ENCODE assay signal across 13 cellular contexts in genomic region chr17:15957206-15957605, GRCh38. TPM values are rescaled to one million over a fixed set of nuclear protein-coding genes. Genes with fewer than 3 reads are reported as not detected.
DNase-seq lines count a peak whose midpoint lies in the region; ATAC-seq, FAIRE-seq and TF ChIP-seq lines count a peak whose summit lies in the region.
"Had no signal": no experiment of that assay in that cellular context is flagged by ENCODE, and none has a peak within 500 bp of the region (broad histone marks: within the 10 kb centered on the region; RNA-seq: fewer than 3 reads in every experiment).

No MANE protein-coding gene starts in this region.

- POLR2A ChIA-PET in PC-9 (lab: Charles Lee; ENCODE audit: unreplicated experiment), result no interaction called here
- POLR2A ChIA-PET in GM12878 (lab: Charles Lee), result no interaction called here
- POLR2A ChIA-PET in A673 (lab: Charles Lee; ENCODE audit: low non-redundant PET), result no interaction called here

- H3K9me3 Mint-ChIP-seq in activated naive CD4-positive, alpha-beta T cell treated with anti-CD3 and anti-CD28 coated beads, Interleukin-2, amount 10 ng/mL, durations not matched to agents 7 days and 5 days, result no peaks in the 10 kb centered on the region
- H3K9me3 Mint-ChIP-seq in GM23338, result no peaks in the 10 kb centered on the region
- H3K9me3 Mint-ChIP-seq: H9, mesothelial cell of epicardium had no signal

- no peaks in the 10 kb centered on the region for H3K9me2 ChIP-seq in PC-9 (ENCODE audit: insufficient read depth)
- no peaks in the 10 kb centered on the region for H3K9me2 ChIP-seq in GM23338 (ENCODE audit: insufficient read depth)

- TSS peak; percentile 75 for BruUV-seq in PC-9 (replicated peaks; lab: Mats Ljungman, UMichigan)
- no TSS peak for BruUV-seq in GM12878 (replicated peaks; lab: Mats Ljungman, UMichigan)
- BruUV-seq in A673 (replicated peaks; lab: Mats Ljungman, UMichigan), result no TSS peak

- H3K4me1 ChIP-seq in PC-9 (replicated peaks; ENCODE audit: insufficient read depth) (peaks cover 60% of the 10 kb centered on the region), GM12878 (ENCODE audit: control insufficient read depth, insufficient read depth, low read length) (peaks cover 16% of the 10 kb centered on the region), GM23338 (ENCODE audit: insufficient read depth) (peaks cover 7% of the 10 kb centered on the region; the same call in 1 of the 2 replicates), A673 (ENCODE audit: insufficient read depth, low read length, poor library complexity, severe bottlenecking) (peaks cover 16% of the 10 kb centered on the region)

- no peak for TF ChIP-seq POLR2A in GM12878 (IDR thresholded peaks at IDR 0.05; ENCODE audit: low read depth, low read length)

- SMC1A ChIA-PET in GM12878 (lab: Charles Lee; ENCODE audit: uncharacterized antibody, unreplicated experiment), result no interaction called here

- H3K4me2 ChIP-seq in PC-9, result peak overlapping the region; percentile 50
- H3K4me2 ChIP-seq in GM12878 (ENCODE audit: control insufficient read depth, insufficient read depth), result no peak overlapping the region
- no peak overlapping the region for H3K4me2 ChIP-seq in GM23338

- no peak for TF ChIP-seq EP300 in GM12878 (IDR thresholded peaks at IDR 0.05; ENCODE audit: borderline replicate concordance in 1 of 2, control insufficient read depth in 1 of 2, low read depth in 2 of 2, low read length in 2 of 2)

- H3K9me3 ChIP-seq in PC-9 (ENCODE audit: insufficient read depth, low read depth) (no peaks in the 10 kb centered on the region), GM12878 (replicated peaks; ENCODE audit: control insufficient read depth, insufficient read depth, low read length) (no peaks in the 10 kb centered on the region), A673 (ENCODE audit: low read depth, low read length, poor library complexity, severe bottlenecking) (no peaks in the 10 kb centered on the region)

- H3K36me3 Mint-ChIP-seq in activated naive CD4-positive, alpha-beta T cell treated with anti-CD3 and anti-CD28 coated beads, Interleukin-2, amount 10 ng/mL, durations not matched to agents 7 days and 5 days, result no peaks in the 10 kb centered on the region
- H3K36me3 Mint-ChIP-seq in GM23338 (ENCODE audit: low read depth), result no peaks in the 10 kb centered on the region; the same call in 2 of the 3 replicates
- H3K36me3 Mint-ChIP-seq: mesothelial cell of epicardium had no signal

- H2AFZ ChIP-seq in PC-9 (no peak overlapping the region), GM12878 (ENCODE audit: control insufficient read depth, low read depth, low read length) (no peak overlapping the region), GM23338 (no peak overlapping the region)

- H3K36me3 ChIP-seq in PC-9 (ENCODE audit: low read depth), result no peaks in the 10 kb centered on the region
- no peaks in the 10 kb centered on the region for H3K36me3 ChIP-seq in GM12878 (ENCODE audit: control insufficient read depth in 2 of 2, insufficient read depth in 2 of 2, low read length in 1 of 2)
- H3K36me3 ChIP-seq in GM23338 (ENCODE audit: insufficient read depth), result no peaks in the 10 kb centered on the region
- H3K36me3 ChIP-seq in A673 (ENCODE audit: insufficient read depth, low read length, poor library complexity, severe bottlenecking), result no peaks in the 10 kb centered on the region

- 27% methylated on average over 6 of the region's 6 CpGs for WGBS in GM12878 (ENCODE audit: insufficient coverage, insufficient replicate concordance, low lambda C conversion rate, missing lambda C conversion rate)

- H3K27ac Mint-ChIP-seq in activated naive CD4-positive, alpha-beta T cell treated with anti-CD3 and anti-CD28 coated beads, Interleukin-2, amount 10 ng/mL, durations not matched to agents 7 days and 5 days, result no peak overlapping the region
- no peak overlapping the region for H3K27ac Mint-ChIP-seq in GM23338
- H3K27ac Mint-ChIP-seq: H9, mesothelial cell of epicardium had no signal

- H3K4me3 Mint-ChIP-seq in activated naive CD4-positive, alpha-beta T cell treated with anti-CD3 and anti-CD28 coated beads, Interleukin-2, amount 10 ng/mL, durations not matched to agents 7 days and 5 days, result no peak overlapping the region
- H3K4me3 Mint-ChIP-seq in GM23338, result no peak overlapping the region
- H3K4me3 Mint-ChIP-seq: mesothelial cell of epicardium had no signal

- H3K9ac ChIP-seq in GM12878 (ENCODE audit: control insufficient read depth, insufficient read depth, low read length), result no peak overlapping the region

- no peak for FAIRE-seq in GM12878 (lab: Jason Lieb, UNC)

- TF ChIP-seq RAD21 in GM12878 (IDR thresholded peaks at IDR 0.05; ENCODE audit: insufficient read depth, low read depth, low read length), result no peak

- H4K20me1 ChIP-seq in PC-9 (ENCODE audit: insufficient read depth) (no peaks in the 10 kb centered on the region), GM12878 (ENCODE audit: control insufficient read depth, insufficient read depth) (no peaks in the 10 kb centered on the region), GM23338 (replicated peaks; ENCODE audit: insufficient read depth) (no peaks in the 10 kb centered on the region)

- H3K27me3 ChIP-seq in PC-9 (ENCODE audit: insufficient read depth, low read depth), result no peaks in the 10 kb centered on the region
- H3K27me3 ChIP-seq in GM12878 (replicated peaks in 1 of 2; ENCODE audit: control insufficient read depth in 2 of 2, insufficient read depth in 2 of 2, low read length in 1 of 2), result peaks cover 0 to 3% of the 10 kb centered on the region in 2 experiments; a peak in 2 of 4 replicates
- H3K27me3 ChIP-seq in GM23338 (ENCODE audit: insufficient read depth), result no peaks in the 10 kb centered on the region
- H3K27me3 ChIP-seq in A673 (replicated peaks; ENCODE audit: insufficient read depth, low read depth, low read length, poor library complexity), result no peaks in the 10 kb centered on the region

- peak; percentile 51 for DNase-seq in activated naive CD4-positive, alpha-beta T cell treated with Interleukin-2 at 50 U/mL for 16 hours
- no peak for DNase-seq in activated naive CD4-positive, alpha-beta T cell treated with anti-CD3 and anti-CD28 coated beads, Interleukin-2, amount 10 ng/mL, durations not matched to agents 7 days and 5 days
- peak; percentile 66 to 80 for DNase-seq in PC-9
- DNase-seq in GM12878 (ENCODE audit: low read depth, low spot score), result no peak
- peak; percentile 33 to 41 for DNase-seq in stimulated activated CD4-positive, alpha-beta T cell treated with anti-CD3 and anti-CD28 coated beads, Interleukin-2, amount 100 ng/mL, for 24 hours
- no peak for DNase-seq in GM23338 (ENCODE audit: low spot score)
- DNase-seq in A673 (ENCODE audit: low spot score), result no peak
- DNase-seq: foreskin fibroblast, H9, MM.1S, NCI-H345 had no signal

- H3F3A ChIP-seq in PC-9 (ENCODE audit: insufficient read depth, low read depth), result peaks cover 66% of the 10 kb centered on the region
- H3F3A ChIP-seq in GM23338 (replicated peaks; ENCODE audit: low read depth), result no peaks in the 10 kb centered on the region

- no peak for TF ChIP-seq CTCF in PC-9 (conservative IDR thresholded peaks at IDR 0.05)
- TF ChIP-seq CTCF in GM12878 (IDR thresholded peaks at IDR 0.05 in 2 of 3, conservative IDR thresholded peaks at IDR 0.05 in 1 of 3; ENCODE audit: control insufficient read depth in 2 of 3, extremely low read depth in 1 of 3, insufficient read depth in 1 of 3, low read depth in 3 of 3, low read length in 3 of 3), result no peak
- no peak for TF ChIP-seq CTCF in GM23338 (conservative IDR thresholded peaks at IDR 0.05; ENCODE audit: low read depth in 2 of 2)
- TF ChIP-seq CTCF in A673 (conservative IDR thresholded peaks at IDR 0.05; ENCODE audit: low read depth, low read length), result no peak

- peak overlapping the region; percentile 99 for H3K27ac ChIP-seq in PC-9
- no peak overlapping the region for H3K27ac ChIP-seq in GM12878 (ENCODE audit: control insufficient read depth, insufficient read depth)
- H3K27ac ChIP-seq in GM23338 (ENCODE audit: low read depth), result no peak overlapping the region
- no peak overlapping the region for H3K27ac ChIP-seq in A673 (ENCODE audit: low read depth, low read length, poor library complexity, severe bottlenecking)

- ATAC-seq in GM12878, result peak; percentile 20
- no peak for ATAC-seq in GM23338
- no peak for ATAC-seq in HG03565 (IDR thresholded peaks at IDR 0.05; ENCODE audit: unreplicated experiment)

- H3K79me2 ChIP-seq in PC-9 (ENCODE audit: low read depth) (peaks cover 90% of the 10 kb centered on the region), GM12878 (ENCODE audit: control insufficient read depth, insufficient read depth, low read length) (no peaks in the 10 kb centered on the region), GM23338 (replicated peaks; ENCODE audit: insufficient read depth) (no peaks in the 10 kb centered on the region)

- CTCF ChIA-PET in activated naive CD4-positive, alpha-beta T cell treated with anti-CD3 and anti-CD28 coated beads, Interleukin-2, amount 10 ng/mL, durations not matched to agents 7 days and 5 days (lab: Charles Lee), result no interaction called here
- CTCF ChIA-PET in PC-9 (lab: Charles Lee), result interaction anchor here (0.7 to 1.6 kb wide), 3 partner anchors 8 to 83 kb away, joined by 3 to 5 read pairs (median 3); partner anchors contain the start of gene ADORA2B
- CTCF ChIA-PET in GM12878 (lab: Yijun Ruan, JAX), result interaction anchor here (0.6 kb wide), 1 partner anchor 1184 kb away, joined by 3 read pairs; no protein-coding TSS in a partner anchor
- CTCF ChIA-PET in A673 (lab: Charles Lee), result interaction anchor here (0.7 kb wide), 2 partner anchors 9 to 430 kb away, joined by 5 to 6 read pairs; no protein-coding TSS in a partner anchor

- H3K4me1 Mint-ChIP-seq in activated naive CD4-positive, alpha-beta T cell treated with anti-CD3 and anti-CD28 coated beads, Interleukin-2, amount 10 ng/mL, durations not matched to agents 7 days and 5 days, result peaks cover 28% of the 10 kb centered on the region
- peaks cover 31% of the 10 kb centered on the region for H3K4me1 Mint-ChIP-seq in GM23338

- RAD21 ChIA-PET in GM12878 (lab: Charles Lee; ENCODE audit: unreplicated experiment), result no interaction called here

- in situ Hi-C loops in GM12878 (cut with MboI), result no loop called here

- H3K27me3 Mint-ChIP-seq in activated naive CD4-positive, alpha-beta T cell treated with anti-CD3 and anti-CD28 coated beads, Interleukin-2, amount 10 ng/mL, durations not matched to agents 7 days and 5 days, result peaks cover 42% of the 10 kb centered on the region
- H3K27me3 Mint-ChIP-seq in GM23338 (ENCODE audit: insufficient read depth, low read depth, poor library complexity), result peaks cover 11% of the 10 kb centered on the region

- intact Hi-C loops in PC-9 (cut with micrococcal nuclease; ENCODE audit: unreplicated experiment), result loop anchor here (1.0 to 5.0 kb wide), 4 partner anchors 9 to 330 kb away; no protein-coding TSS in a partner anchor
- intact Hi-C loops in GM12878 (cut with micrococcal nuclease; ENCODE audit: unreplicated experiment), result no loop called here
- intact Hi-C loops in A673 (cut with micrococcal nuclease; ENCODE audit: unreplicated experiment), result no loop called here

- no peak overlapping the region for H3K4me3 ChIP-seq in PC-9
- H3K4me3 ChIP-seq in GM12878, result no peak overlapping the region
- H3K4me3 ChIP-seq in GM23338, result no peak overlapping the region
- no peak overlapping the region for H3K4me3 ChIP-seq in A673 (ENCODE audit: low read depth, low read length, poor library complexity, severe bottlenecking)

RNA-seq across cellular contexts. Expression of gene ADORA2B, which starts 12.3 kb away (rescaled TPM):
- 32.6 and 42.7 TPM in 2 replicates for total RNA-seq in PC-9 (2021)
- 0.29 and 0.44 TPM in 2 replicates for total RNA-seq in GM12878 (2013; cell fraction: nucleolus; rRNA removed)
- total RNA-seq in GM12878 (2014; rRNA removed), result 0.11 and 0.17 TPM in 2 replicates
- total RNA-seq in GM12878 (2014; rRNA removed; fragmentation: Illumina TruSeq; extraction: Trizol), result 0.14 and 0.22 TPM in 2 replicates
- total RNA-seq in GM12878 (2021), result 0.21 and 0.31 TPM in 2 replicates
- not detected for polyA plus RNA-seq in GM12878 (2011; ENCODE audit: low read depth)
- polyA plus RNA-seq in GM12878 (2011; rRNA removed), result 0.15 and 0.19 TPM in 2 replicates
- 0.27 and 0.28 TPM in 2 replicates for polyA plus RNA-seq in GM12878 (2011; cell fraction: cytosol; rRNA removed)
- 0.06 TPM in 1 of 2 replicates, not detected in the other for polyA plus RNA-seq in GM12878 (2011; cell fraction: nucleus; rRNA removed)
- 0.28 TPM in 1 of 2 replicates, not detected in the other for polyA plus RNA-seq in GM12878 (2012)
- polyA plus RNA-seq in GM12878 (2014; fragmentation: Illumina TruSeq; extraction: Trizol), result 0.09 TPM in 1 of 2 replicates, not detected in the other
- under 1 TPM; 0.13 to 0.16 TPM for polyA plus RNA-seq in GM12878 (2014; fragmentation: Nextera tagmentation; extraction: Ambion mirVana)
- polyA plus RNA-seq in GM12878 (2014; rRNA removed), result 0.05 and 0.11 TPM in 2 replicates
- under 1 TPM; 0.35 to 0.42 TPM for polyA plus RNA-seq in GM12878 (2016; fragmentation: Nextera tagmentation; extraction: Ambion mirVana)
- 0.26 and 0.37 TPM in 2 replicates for polyA minus RNA-seq in GM12878 (2011; rRNA and poly(A)+ RNA removed)
- not detected in 2 replicates for polyA minus RNA-seq in GM12878 (2011; cell fraction: cytosol; rRNA and poly(A)+ RNA removed)
- polyA minus RNA-seq in GM12878 (2011; cell fraction: nucleus; rRNA and poly(A)+ RNA removed), result 0.24 TPM in 1 of 2 replicates, not detected in the other
- 7.9 and 13.1 TPM in 2 replicates for total RNA-seq in GM23338 (2014; rRNA removed; shearing (Covaris generic))
- polyA plus RNA-seq in GM23338 (2016; fragmentation: Nextera tagmentation; extraction: Ambion mirVana), result 2.7 and 3.3 TPM in 2 replicates
- 3.9 and 5.9 TPM in 2 replicates for total RNA-seq in A673 (2021)

RNA-seq across cellular contexts. Expression of gene ZSWIM7, which starts 42.3 kb away (rescaled TPM):
- total RNA-seq in PC-9 (2021) (13.0 and 19.1 TPM in 2 replicates), GM12878 (2014; rRNA removed) (10.5 and 10.8 TPM in 2 replicates), GM12878 (2014; rRNA removed; fragmentation: Illumina TruSeq; extraction: Trizol) (5.9 and 7.1 TPM in 2 replicates), GM12878 (2021) (8.2 and 8.6 TPM in 2 replicates), A673 (2021) (28.7 and 39.8 TPM in 2 replicates)
- 1.5 and 3.7 TPM in 2 replicates for total RNA-seq in GM12878 (2013; cell fraction: nucleolus; rRNA removed)
- 9.2 TPM for polyA plus RNA-seq in GM12878 (2011; ENCODE audit: low read depth)
- polyA plus RNA-seq in GM12878 (2011; rRNA removed) (9.8 and 10.7 TPM in 2 replicates), GM12878 (2014; fragmentation: Illumina TruSeq; extraction: Trizol) (7.0 and 11.2 TPM in 2 replicates), GM12878 (2014; fragmentation: Nextera tagmentation; extraction: Ambion mirVana) (1 to 10 TPM; 7.2 to 9.2 TPM), GM12878 (2014; rRNA removed) (14.6 and 17.9 TPM in 2 replicates), GM12878 (2016; fragmentation: Nextera tagmentation; extraction: Ambion mirVana) (10 to 100 TPM; 25.8 to 26.6 TPM), GM23338 (2016; fragmentation: Nextera tagmentation; extraction: Ambion mirVana) (48.0 and 50.4 TPM in 2 replicates)
- polyA plus RNA-seq in GM12878 (2011; cell fraction: cytosol; rRNA removed), result 9.8 and 11.7 TPM in 2 replicates
- polyA plus RNA-seq in GM12878 (2011; cell fraction: nucleus; rRNA removed), result 4.5 and 6.3 TPM in 2 replicates
- 3.6 and 7.4 TPM in 2 replicates for polyA plus RNA-seq in GM12878 (2012)
- polyA minus RNA-seq in GM12878 (2011; rRNA and poly(A)+ RNA removed), result 2.6 and 3.7 TPM in 2 replicates
- 2.5 TPM in 1 of 2 replicates, not detected in the other for polyA minus RNA-seq in GM12878 (2011; cell fraction: cytosol; rRNA and poly(A)+ RNA removed)
- 0.86 and 0.97 TPM in 2 replicates for polyA minus RNA-seq in GM12878 (2011; cell fraction: nucleus; rRNA and poly(A)+ RNA removed)
- total RNA-seq in GM23338 (2014; rRNA removed; shearing (Covaris generic)), result 16.3 and 17.5 TPM in 2 replicates

RNA-seq across cellular contexts. Expression of gene TTC19, which starts 42.4 kb away (rescaled TPM):
- total RNA-seq in PC-9 (2021), result 53.5 and 74.7 TPM in 2 replicates
- 60.1 and 66.5 TPM in 2 replicates for total RNA-seq in GM12878 (2013; cell fraction: nucleolus; rRNA removed)
- total RNA-seq in GM12878 (2014; rRNA removed), result 25.1 and 28.4 TPM in 2 replicates
- total RNA-seq in GM12878 (2014; rRNA removed; fragmentation: Illumina TruSeq; extraction: Trizol), result 18.5 and 19.2 TPM in 2 replicates
- 18.4 and 21.2 TPM in 2 replicates for total RNA-seq in GM12878 (2021)
- 9.5 TPM for polyA plus RNA-seq in GM12878 (2011; ENCODE audit: low read depth)
- polyA plus RNA-seq in GM12878 (2011; rRNA removed), result 5.3 and 8.9 TPM in 2 replicates
- 4.7 and 4.9 TPM in 2 replicates for polyA plus RNA-seq in GM12878 (2011; cell fraction: cytosol; rRNA removed)
- polyA plus RNA-seq in GM12878 (2011; cell fraction: nucleus; rRNA removed), result 8.9 and 16.3 TPM in 2 replicates
- polyA plus RNA-seq in GM12878 (2012), result 13.1 and 15.1 TPM in 2 replicates
- 21.0 and 26.5 TPM in 2 replicates for polyA plus RNA-seq in GM12878 (2014; fragmentation: Illumina TruSeq; extraction: Trizol)
- polyA plus RNA-seq in GM12878 (2014; fragmentation: Nextera tagmentation; extraction: Ambion mirVana), result 10 to 100 TPM in 1 of 2 experiments, 1 to 10 TPM in 1; 8.3 to 12.3 TPM
- 10.8 and 14.0 TPM in 2 replicates for polyA plus RNA-seq in GM12878 (2014; rRNA removed)
- polyA plus RNA-seq in GM12878 (2016; fragmentation: Nextera tagmentation; extraction: Ambion mirVana), result 10 to 100 TPM; 26.7 to 29.8 TPM
- polyA minus RNA-seq in GM12878 (2011; rRNA and poly(A)+ RNA removed), result 7.2 and 7.7 TPM in 2 replicates
- polyA minus RNA-seq in GM12878 (2011; cell fraction: cytosol; rRNA and poly(A)+ RNA removed), result 2.9 and 7.0 TPM in 2 replicates
- 14.1 and 33.3 TPM in 2 replicates for polyA minus RNA-seq in GM12878 (2011; cell fraction: nucleus; rRNA and poly(A)+ RNA removed)
- 92.2 and 93.5 TPM in 2 replicates for total RNA-seq in GM23338 (2014; rRNA removed; shearing (Covaris generic))
- polyA plus RNA-seq in GM23338 (2016; fragmentation: Nextera tagmentation; extraction: Ambion mirVana), result 23.1 and 30.3 TPM in 2 replicates
- total RNA-seq in A673 (2021), result 44.5 and 53.8 TPM in 2 replicates

Comparison
In these comparisons a context has a peak if more than half of its experiments do, and no peak if none do; other contexts are left out.
1. DNase-seq: peak in activated naive CD4-positive, alpha-beta T cell treated with Interleukin-2 at 50 U/mL for 16 hours (single experiment), PC-9 (2 of 2) and stimulated activated CD4-positive, alpha-beta T cell treated with anti-CD3 and anti-CD28 coated beads, Interleukin-2, amount 100 ng/mL, for 24 hours (2 of 2); none in activated naive CD4-positive, alpha-beta T cell treated with anti-CD3 and anti-CD28 coated beads, Interleukin-2, amount 10 ng/mL, durations not matched to agents 7 days and 5 days (single experiment), GM12878 (single experiment), GM23338 (single experiment) and A673 (single experiment).